In the genomic region with DNA sequence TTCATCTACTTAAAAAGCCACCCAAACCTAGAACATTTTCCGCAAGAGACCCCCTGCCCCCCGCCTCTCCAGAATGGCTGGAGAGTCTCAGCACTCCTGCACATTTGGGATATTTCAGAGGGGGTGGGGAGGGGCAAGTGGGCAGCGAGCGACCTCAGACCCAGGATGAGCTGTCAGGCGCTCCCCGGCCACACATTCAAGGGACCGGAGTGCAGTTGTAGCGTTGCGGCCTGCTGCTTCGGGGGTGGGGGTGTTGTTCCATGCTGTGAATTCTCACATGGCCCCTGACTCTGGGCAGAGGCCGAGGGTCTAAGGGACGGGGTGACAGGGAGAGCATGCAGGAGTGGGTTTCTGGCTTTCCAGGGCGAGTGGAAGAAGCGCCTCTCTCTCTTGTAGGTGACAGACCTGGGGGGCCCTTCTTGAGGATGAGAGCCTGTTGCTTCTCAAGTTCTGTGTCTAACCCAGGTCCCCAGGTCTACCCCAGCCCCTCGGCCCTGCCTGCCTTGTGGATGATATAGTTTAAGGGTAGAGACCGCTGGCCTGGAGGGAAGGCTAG, we compare ENCODE assay signal across 8 cellular contexts.
DNase-seq lines count a peak whose midpoint lies in the region; ATAC-seq and TF ChIP-seq lines count a peak whose summit lies in the region.

No MANE protein-coding gene starts in this region.

- H3K4me3 ChIP-seq in GM12875 (ENCODE audit: low read depth, low read length) (peak overlapping the region; percentile 65), sigmoid colon (peak overlapping the region; percentile 83 to 99 (median 89))

- peak overlapping the region; percentile 95 to 99 (median 99) for H3K27ac ChIP-seq in sigmoid colon

- peak overlapping the region; percentile 70 for H3K4me3 Mint-ChIP-seq in activated B cell treated with CpG ODN at 0.5 μM for 24 hours

- TF ChIP-seq EP300 in sigmoid colon (IDR thresholded peaks at IDR 0.05) = no peak

- peaks cover 0 to 62% (median 54%) of the 10 kb centered on the region in 4 donors for H3K4me1 ChIP-seq in sigmoid colon

- POLR2A ChIA-PET in activated B cell treated with CpG ODN at 0.5 μM for 24 hours (lab: Charles Lee) = interaction anchor here (0.6 to 1.5 kb wide), 2 partner anchors 29 to 46 kb away, joined by 3 read pairs; no protein-coding TSS in a partner anchor

- H3K27me3 Mint-ChIP-seq in activated B cell treated with CpG ODN at 0.5 μM for 24 hours = no peaks in the 10 kb centered on the region

- H3K36me3 ChIP-seq in sigmoid colon = no peaks in the 10 kb centered on the region

- ATAC-seq in activated B cell treated with CpG ODN at 0.5 μM for 24 hours (ENCODE audit: low read depth) = no peak
- ATAC-seq in Right ventricle myocardium superior (ENCODE audit: poor library complexity) = no peak
- no peak for ATAC-seq in GM18873 (IDR thresholded peaks at IDR 0.05; ENCODE audit: low FRiP score, unreplicated experiment)

- peaks cover 51% of the 10 kb centered on the region for H3K4me1 Mint-ChIP-seq in activated B cell treated with CpG ODN at 0.5 μM for 24 hours

- no peaks in the 10 kb centered on the region for H3K9me3 ChIP-seq in sigmoid colon

- H3K9me3 Mint-ChIP-seq in activated B cell treated with CpG ODN at 0.5 μM for 24 hours = no peaks in the 10 kb centered on the region

- no peaks in the 10 kb centered on the region for H3K27me3 ChIP-seq in sigmoid colon

- no peak for TF ChIP-seq POLR2A in sigmoid colon (IDR thresholded peaks at IDR 0.05)

- H3K27ac Mint-ChIP-seq in activated B cell treated with CpG ODN at 0.5 μM for 24 hours = no peak overlapping the region

- intact Hi-C loops in activated B cell treated with CpG ODN at 0.5 μM for 24 hours (cut with micrococcal nuclease) = loop anchor here (2.0 kb wide), 2 partner anchors 15 to 91 kb away; no protein-coding TSS in a partner anchor
- intact Hi-C loops in Right ventricle myocardium superior (cut with DNase I) = no loop called here
- intact Hi-C loops in sigmoid colon (cut with DNase I) = loop anchor here (2.0 to 5.0 kb wide), 3 partner anchors 40 to 105 kb away; no protein-coding TSS in a partner anchor

- CTCF ChIA-PET in activated B cell treated with CpG ODN at 0.5 μM for 24 hours (lab: Charles Lee) = no interaction called here

- no peak for TF ChIP-seq CTCF in GM12875 (IDR thresholded peaks at IDR 0.05; ENCODE audit: borderline replicate concordance, insufficient read depth, low read depth, low read length)
- no peak for TF ChIP-seq CTCF in activated B cell treated with CpG ODN at 0.5 μM for 24 hours (IDR thresholded peaks at IDR 0.05)
- no peak for TF ChIP-seq CTCF in sigmoid colon (IDR thresholded peaks at IDR 0.05)

- peaks cover 2% of the 10 kb centered on the region for H3K36me3 Mint-ChIP-seq in activated B cell treated with CpG ODN at 0.5 μM for 24 hours (ENCODE audit: low read depth)

- 67 to 69% methylated on average over 16 of the region's 16 CpGs for whole genome bisulfite sequencing in sigmoid colon, 2 donors

- DNase-seq in activated B cell treated with CpG ODN at 0.5 μM for 24 hours (no peak), Right ventricle myocardium superior (peak; percentile 41), sigmoid colon (no peak), OCI-M1 (lab: John Stamatoyannopoulos, UW) (no peak), RKO (ENCODE audit: low spot score) (no peak), COR-L47 (lab: John Stamatoyannopoulos, UW) (no peak)
